9 cellular contexts compared by ENCODE assay signal in the genomic region with DNA sequence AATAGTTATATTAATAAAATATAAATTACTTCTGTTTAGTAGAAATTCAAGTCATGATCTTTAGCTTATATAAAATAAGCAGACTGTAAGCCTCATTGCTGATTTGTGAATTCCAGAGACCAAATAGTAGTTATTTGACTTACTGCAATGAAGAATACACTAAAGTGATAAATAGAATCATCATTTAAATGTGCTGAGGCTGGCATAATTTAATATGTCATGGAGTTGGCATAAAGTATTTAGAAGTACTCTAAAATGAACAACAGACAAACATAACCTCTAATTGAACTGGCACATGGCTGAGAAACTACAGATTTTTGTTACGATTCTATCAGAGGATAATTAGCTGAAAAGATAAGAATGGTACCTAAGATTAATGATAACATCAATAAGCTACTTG. TPM values are rescaled to one million over a fixed set of nuclear protein-coding genes. Genes with fewer than 3 reads are reported as not detected.
"Had no signal": no experiment of that assay in that cellular context is flagged by ENCODE, and none has a peak within 500 bp of the region (broad histone marks: within the 10 kb centered on the region; RNA-seq: fewer than 3 reads in every experiment).

No MANE protein-coding gene starts in this region.

- H3K9ac ChIP-seq: GM23248 had no signal

- H2AFZ ChIP-seq: GM23248 had no signal

- DNase-seq: GM23248, GOT3, H7, HFFc6, KG1 had no signal

- H3K4me3 ChIP-seq: GM23248, HAP-1 had no signal

- H3K36me3 ChIP-seq: HAP-1 had no signal

- ATAC-seq: HCT116 had no signal

- H3K4me1 ChIP-seq: HAP-1 had no signal

- H3K27ac ChIP-seq: GM23248, HL-60 had no signal

- H3K9me3 ChIP-seq: HAP-1 had no signal

RNA-seq across cellular contexts. Expression of a gene that starts 45.7 kb away (rescaled TPM):
- polyA plus RNA-seq: IgD-negative memory B cell had no signal
